ENCODE assay signal across 32 cellular contexts in the genomic region with DNA sequence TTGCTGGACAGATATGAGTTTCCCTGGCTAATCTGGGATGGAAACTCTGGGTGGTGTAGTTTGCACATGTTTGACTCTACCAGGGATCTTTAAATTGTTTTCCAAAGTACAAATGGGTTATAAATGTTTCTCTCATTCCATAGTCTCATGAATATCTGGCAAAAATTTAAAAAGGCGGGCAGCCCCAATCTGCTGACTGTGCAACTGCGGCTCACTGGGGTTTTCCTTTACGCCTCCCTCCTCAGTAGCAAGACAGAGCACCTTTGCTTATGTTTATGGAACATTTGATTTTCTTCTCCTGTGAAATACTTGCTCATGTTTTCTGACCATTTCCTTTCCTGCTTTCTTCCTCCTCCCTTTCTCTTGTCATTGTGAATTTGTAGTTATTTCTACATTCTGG.
"Had no signal": no experiment of that assay in that cellular context is flagged by ENCODE, and none has a peak within 500 bp of the region (broad histone marks: within the 10 kb centered on the region; RNA-seq: fewer than 3 reads in every experiment).

No MANE protein-coding gene starts in this region.

- H3K4me1 ChIP-seq: adrenal gland, body of pancreas, breast epithelium had no signal

- FAIRE-seq: TTC549 had no signal

- H3K27ac ChIP-seq: adrenal gland, body of pancreas, brain microvascular endothelial cell, breast epithelium, VCaP had no signal

- DNase-seq: activated B cell treated with CpG ODN at 0.5 μM for 24 hours; activated CD4-positive, alpha-beta memory T cell treated with anti-CD3 and anti-CD28 coated beads for 36 hours; activated CD4-positive, alpha-beta T cell treated with anti-CD3 and anti-CD28 coated beads for 4 hours; activated CD4-positive, alpha-beta T cell treated with anti-CD3 and anti-CD28 coated beads, Interleukin-2, amount 10 ng/mL, durations not matched to agents 24 days and 14 days; activated CD4-positive, alpha-beta T cell treated with anti-CD3 and anti-CD28 coated beads, Interleukin-2, amount 50 U/mL, for 1 hour; activated CD4-positive, alpha-beta T cell treated with anti-CD3 and anti-CD28 coated beads, Interleukin-2, amount 50 U/mL, for 4 hours; activated CD4-positive, CD25-positive, alpha-beta regulatory T cell treated with anti-CD3 and anti-CD28 coated beads, Interleukin-2, amount 50 U/mL, for 72 hours; activated CD8-positive, alpha-beta memory T cell treated with anti-CD3 and anti-CD28 coated beads, Interleukin-2, amount 50 U/mL, for 4 hours; activated CD8-positive, alpha-beta T cell treated with anti-CD3 and anti-CD28 coated beads for 36 hours; activated effector memory CD4-positive, alpha-beta T cell treated with anti-CD3 and anti-CD28 coated beads, Interleukin-2, amount 50 U/mL, for 16 hours; activated gamma-delta T cell treated with Interleukin-2 at 50 U/mL for 16 hours; activated naive CD4-positive, alpha-beta T cell; activated naive CD4-positive, alpha-beta T cell treated with anti-CD3 and anti-CD28 coated beads for 36 hours; activated naive CD4-positive, alpha-beta T cell treated with anti-CD3 and anti-CD28 coated beads, Interleukin-2, amount 50 U/mL, for 16 hours; activated naive CD8-positive, alpha-beta T cell treated with anti-CD3 and anti-CD28 coated beads for 36 hours; activated T-cell treated with anti-CD3 and anti-CD28 coated beads for 4 hours; activated T-cell treated with anti-CD3 and anti-CD28 coated beads, Interleukin-2, amount 50 U/mL, for 1 hour; activated T-cell treated with anti-CD3 and anti-CD28 coated beads, Interleukin-2, amount 50 U/mL, for 4 hours; activated T-cell treated with anti-CD3 and anti-CD28 coated beads, Interleukin-2, amount 50 U/mL, for 72 hours; adrenal gland; amniotic stem cell; aorta; body of pancreas; brain microvascular endothelial cell; central memory CD4-positive, alpha-beta T cell; T-helper 2 cell; T-helper 9 cell had no signal

- ATAC-seq: activated CD8-positive, alpha-beta T cell treated with anti-CD3 and anti-CD28 coated beads for 36 hours; activated naive CD4-positive, alpha-beta T cell treated with anti-CD3 and anti-CD28 coated beads, Interleukin-2, amount 50 U/mL, for 72 hours; activated T-cell treated with anti-CD3 and anti-CD28 coated beads, Interleukin-2, amount 50 U/mL, for 4 hours; activated T-cell treated with anti-CD3 and anti-CD28 coated beads, Interleukin-2, amount 50 U/mL, for 72 hours; activated T-helper 17 cell treated with anti-CD3 and anti-CD28 coated beads, Interleukin-2, amount 50 U/mL, for 72 hours; body of pancreas had no signal

- H3K9me3 ChIP-seq: adrenal gland, body of pancreas, breast epithelium had no signal

- H3K4me3 ChIP-seq: adrenal gland, body of pancreas, breast epithelium had no signal

- H3K27me3 ChIP-seq: adrenal gland, body of pancreas, brain microvascular endothelial cell, breast epithelium had no signal

- H3K36me3 ChIP-seq: adrenal gland, brain microvascular endothelial cell, breast epithelium had no signal
